ENCODE assay signal across 18 cellular contexts in genomic region chr1:45958317-45958716, GRCh38.
DNase-seq lines count a peak whose midpoint lies in the region; ATAC-seq and TF ChIP-seq lines count a peak whose summit lies in the region.
"Had no signal": no experiment of that assay in that cellular context is flagged by ENCODE, and none has a peak within 500 bp of the region (broad histone marks: within the 10 kb centered on the region; RNA-seq: fewer than 3 reads in every experiment).

No MANE protein-coding gene starts in this region.

- H3K36me3 ChIP-seq in mammary epithelial cell (ENCODE audit: insufficient read depth, low read length) (peaks cover 3% of the 10 kb centered on the region), endodermal cell (ENCODE audit: control insufficient read depth, insufficient read depth, low read length) (peaks cover 21% of the 10 kb centered on the region)

- H3K27ac ChIP-seq in mammary epithelial cell (ENCODE audit: insufficient read depth, low read depth, low read length) (no peak overlapping the region), endodermal cell (ENCODE audit: low read depth, low read length) (no peak overlapping the region)
- H3K27ac ChIP-seq: 22Rv1, BLaER1, KMS-11 had no signal

- no peak overlapping the region for H3K9ac ChIP-seq in mammary epithelial cell (ENCODE audit: insufficient read depth, low read length)
- no peak overlapping the region for H3K9ac ChIP-seq in endodermal cell (ENCODE audit: extremely low read depth, low read length, poor library complexity, severe bottlenecking)
- H3K9ac ChIP-seq: BLaER1, KMS-11 had no signal

- BruUV-seq in MCF 10A (replicated peaks; lab: Mats Ljungman, UMichigan) (no TSS peak), mammary epithelial cell (replicated peaks; lab: Mats Ljungman, UMichigan) (no TSS peak)

- H3K36me3 Mint-ChIP-seq in MCF 10A (ENCODE audit: insufficient read depth, unreplicated experiment), result peaks cover 7% of the 10 kb centered on the region
- H3K36me3 Mint-ChIP-seq in HFFc6 (ENCODE audit: low read depth), result peaks cover 14% of the 10 kb centered on the region; the same call in 1 of the 2 replicates
- peaks cover 28% of the 10 kb centered on the region for H3K36me3 Mint-ChIP-seq in endodermal cell (ENCODE audit: low read depth)
- H3K36me3 Mint-ChIP-seq in activated CD4-positive, alpha-beta T cell treated with anti-CD3 and anti-CD28 coated beads, Interleukin-2, amount 10 ng/mL, durations not matched to agents 24 days and 14 days (ENCODE audit: low read depth), result peaks cover 12% of the 10 kb centered on the region

- H3K4me1 ChIP-seq in mammary epithelial cell (ENCODE audit: insufficient read depth, low read length) (peaks cover 13% of the 10 kb centered on the region), endodermal cell (ENCODE audit: control insufficient read depth, insufficient read depth, low read length) (peaks cover 14% of the 10 kb centered on the region)
- H3K4me1 ChIP-seq: BLaER1 had no signal

- no peak overlapping the region for H2AFZ ChIP-seq in mammary epithelial cell (ENCODE audit: low read depth, low read length)

- CTCF ChIA-PET in MCF 10A (lab: Yijun Ruan, JAX), result no interaction called here
- CTCF ChIA-PET in mammary epithelial cell (lab: Charles Lee; ENCODE audit: low non-redundant PET), result no interaction called here

- H3K4me1 Mint-ChIP-seq in MCF 10A (ENCODE audit: insufficient read depth, unreplicated experiment) (peaks cover 33% of the 10 kb centered on the region), HFFc6 (ENCODE audit: low read depth) (peaks cover 23% of the 10 kb centered on the region), endodermal cell (peaks cover 29% of the 10 kb centered on the region)
- H3K4me1 Mint-ChIP-seq in activated CD4-positive, alpha-beta T cell treated with anti-CD3 and anti-CD28 coated beads, Interleukin-2, amount 10 ng/mL, durations not matched to agents 24 days and 14 days, result no peaks in the 10 kb centered on the region

- H3K4me3 ChIP-seq in mammary epithelial cell (replicated peaks in 1 of 3; ENCODE audit: insufficient read depth in 1 of 3, low read depth in 2 of 3, low read length in 3 of 3) (no peak overlapping the region), endodermal cell (ENCODE audit: low read length) (no peak overlapping the region)
- H3K4me3 ChIP-seq: BLaER1 had no signal

- H3K27me3 ChIP-seq in mammary epithelial cell (ENCODE audit: insufficient read depth, low read length) (no peaks in the 10 kb centered on the region), endodermal cell (ENCODE audit: control insufficient read depth, insufficient read depth, low read length, poor library complexity, severe bottlenecking) (no peaks in the 10 kb centered on the region)
- H3K27me3 ChIP-seq: BLaER1 had no signal

- no peak for TF ChIP-seq CTCF in MCF 10A (IDR thresholded peaks at IDR 0.05; ENCODE audit: unreplicated experiment)
- TF ChIP-seq CTCF in mammary epithelial cell (conservative IDR thresholded peaks at IDR 0.05 in 1 of 2, IDR thresholded peaks at IDR 0.05 in 1 of 2; ENCODE audit: extremely low read depth in 1 of 2, insufficient read depth in 1 of 2, low read depth in 1 of 2, low read length in 2 of 2), result no peak
- TF ChIP-seq CTCF in HFFc6 (IDR thresholded peaks at IDR 0.05), result no peak
- no peak for TF ChIP-seq CTCF in endodermal cell (conservative IDR thresholded peaks at IDR 0.05)

- dilution Hi-C loops in mammary epithelial cell (cut with HindIII; ENCODE audit: low sequenced_read_pairs), result loop anchor here (5.0 kb wide), 1 partner anchor 61 kb away; no protein-coding TSS in a partner anchor

- H4K20me1 ChIP-seq in mammary epithelial cell (ENCODE audit: insufficient read depth, low read length), result no peaks in the 10 kb centered on the region
- H4K20me1 ChIP-seq: BLaER1 had no signal

- no peaks in the 10 kb centered on the region for H3K9me3 ChIP-seq in mammary epithelial cell (replicated peaks; ENCODE audit: insufficient read depth, low read length)
- H3K9me3 ChIP-seq in endodermal cell (ENCODE audit: control insufficient read depth, low read length), result peaks cover 5% of the 10 kb centered on the region

- POLR2A ChIA-PET in MCF 10A (lab: Yijun Ruan, JAX), result interaction anchor here (0.6 to 1.5 kb wide), 8 partner anchors 16 to 245 kb away, joined by 3 to 6 read pairs (median 4); partner anchors contain the start of gene LURAP1

- ATAC-seq in HG03135 (IDR thresholded peaks at IDR 0.05; ENCODE audit: unreplicated experiment), result no peak
- ATAC-seq: HCT116 had no signal

- H3K4me3 Mint-ChIP-seq in MCF 10A (ENCODE audit: unreplicated experiment) (no peak overlapping the region), HFFc6 (no peak overlapping the region), endodermal cell (no peak overlapping the region)
- H3K4me3 Mint-ChIP-seq in activated CD4-positive, alpha-beta T cell treated with anti-CD3 and anti-CD28 coated beads, Interleukin-2, amount 10 ng/mL, durations not matched to agents 24 days and 14 days, result no peak overlapping the region
- H3K4me3 Mint-ChIP-seq: CD14-positive monocyte; CD4-positive, alpha-beta memory T cell had no signal

- DNase-seq in MCF 10A (ENCODE audit: unreplicated experiment) (no peak), mammary epithelial cell (no peak), HFFc6 (no peak), endodermal cell (no peak)
- no peak for DNase-seq in effector CD8-positive, alpha-beta T cell (lab: John Stamatoyannopoulos, UW)
- DNase-seq in activated CD4-positive, alpha-beta T cell treated with anti-CD3 and anti-CD28 coated beads, Interleukin-2, amount 10 ng/mL, durations not matched to agents 24 days and 14 days, result no peak
- DNase-seq: CD4-positive, alpha-beta memory T cell; DMS153; DMS79 treated with DMSO at 0.1 percent for 48 hours; GF-D8; GOT3; H7 had no signal

- H3K9me3 Mint-ChIP-seq in MCF 10A (ENCODE audit: unreplicated experiment) (no peaks in the 10 kb centered on the region), HFFc6 (no peaks in the 10 kb centered on the region), endodermal cell (peaks cover 10% of the 10 kb centered on the region)
- no peaks in the 10 kb centered on the region for H3K9me3 Mint-ChIP-seq in activated CD4-positive, alpha-beta T cell treated with anti-CD3 and anti-CD28 coated beads, Interleukin-2, amount 10 ng/mL, durations not matched to agents 24 days and 14 days

- in situ Hi-C loops in mammary epithelial cell (cut with MboI; ENCODE audit: low sequenced_read_pairs in 2 of 2), result no loop called here

- intact Hi-C loops in MCF 10A (cut with micrococcal nuclease), result no loop called here
- intact Hi-C loops in mammary epithelial cell (cut with micrococcal nuclease), result no loop called here
- intact Hi-C loops in activated CD4-positive, alpha-beta T cell treated with anti-CD3 and anti-CD28 coated beads, Interleukin-2, amount 10 ng/mL, durations not matched to agents 24 days and 14 days (cut with micrococcal nuclease), result no loop called here

- no peak overlapping the region for H3K4me2 ChIP-seq in mammary epithelial cell (ENCODE audit: insufficient read depth, low read depth, low read length)
- H3K4me2 ChIP-seq: BLaER1, KMS-11 had no signal

- H3K27me3 Mint-ChIP-seq in MCF 10A (ENCODE audit: insufficient read depth, unreplicated experiment), result no peaks in the 10 kb centered on the region
- no peaks in the 10 kb centered on the region for H3K27me3 Mint-ChIP-seq in HFFc6 (ENCODE audit: insufficient read depth)
- no peaks in the 10 kb centered on the region for H3K27me3 Mint-ChIP-seq in endodermal cell (ENCODE audit: insufficient read depth)
- H3K27me3 Mint-ChIP-seq in activated CD4-positive, alpha-beta T cell treated with anti-CD3 and anti-CD28 coated beads, Interleukin-2, amount 10 ng/mL, durations not matched to agents 24 days and 14 days, result no peaks in the 10 kb centered on the region
- H3K27me3 Mint-ChIP-seq: CD4-positive, alpha-beta memory T cell had no signal

- no peaks in the 10 kb centered on the region for H3K79me2 ChIP-seq in mammary epithelial cell (ENCODE audit: insufficient read depth, low read length)

- H3K27ac Mint-ChIP-seq in MCF 10A (ENCODE audit: low read depth, unreplicated experiment) (peak overlapping the region; percentile 19), HFFc6 (0 out of 2 replicates have a peak overlapping the region, but pooled peaks have one; percentile 19), endodermal cell (peak overlapping the region; percentile 23)
- no peak overlapping the region for H3K27ac Mint-ChIP-seq in activated CD4-positive, alpha-beta T cell treated with anti-CD3 and anti-CD28 coated beads, Interleukin-2, amount 10 ng/mL, durations not matched to agents 24 days and 14 days
- H3K27ac Mint-ChIP-seq: CD14-positive monocyte had no signal
